Comparison of ENCODE assay signal across 25 cellular contexts in the genomic region with DNA sequence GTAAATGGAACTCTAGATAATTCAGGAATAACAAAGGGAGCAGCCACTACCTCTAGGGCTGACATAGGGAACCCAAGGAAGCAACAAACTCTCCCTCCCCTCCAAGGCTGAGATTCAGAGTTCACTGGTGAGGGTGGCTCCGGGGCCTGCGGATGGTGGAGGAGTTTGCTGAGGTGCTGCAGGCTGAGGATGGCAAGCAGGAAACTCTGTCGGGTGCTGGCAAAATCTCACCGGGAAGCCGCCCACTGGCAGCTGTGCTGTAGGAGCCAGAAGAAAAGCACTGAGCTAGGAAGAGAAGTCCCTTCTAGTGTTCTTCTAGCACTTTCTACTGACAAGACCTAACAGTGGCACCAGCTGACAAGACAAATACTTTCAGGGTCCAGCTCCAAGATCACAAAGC. TPM values are rescaled to one million over a fixed set of nuclear protein-coding genes. Genes with fewer than 3 reads are reported as not detected.
"Had no signal": no experiment of that assay in that cellular context is flagged by ENCODE, and none has a peak within 500 bp of the region (broad histone marks: within the 10 kb centered on the region; RNA-seq: fewer than 3 reads in every experiment).

No MANE protein-coding gene starts in this region.

- H3K27ac Mint-ChIP-seq: immature natural killer cell; mesothelial cell of epicardium; natural killer cell treated with Interleukin-12 subunit alpha and Interleukin-12 subunit beta and Interleukin-15 and Interleukin-18, amount 100 ng/mL, for 72 hours; neural progenitor cell; stimulated activated effector memory CD8-positive, alpha-beta T cell treated with anti-CD3 and anti-CD28 coated beads, Interleukin-12 subunit alpha, Interleukin-12 subunit beta, amount 100 ng/mL, for 72 hours; type B pancreatic cell had no signal

- H3K9me3 ChIP-seq: gastroesophageal sphincter, suprapubic skin, thyroid gland had no signal

- H3K9ac ChIP-seq: neural progenitor cell, parathyroid adenoma had no signal

- H3K36me3 ChIP-seq: esophagus muscularis mucosa, gastroesophageal sphincter, neural progenitor cell, suprapubic skin, thyroid gland had no signal

- H3K4me3 ChIP-seq: coronary artery, esophagus muscularis mucosa, gastroesophageal sphincter, neural progenitor cell, suprapubic skin, thyroid gland had no signal

- H2AFZ ChIP-seq: neural progenitor cell, parathyroid adenoma had no signal

- DNase-seq: effector memory CD4-positive, alpha-beta T cell; glutamatergic neuron; immature natural killer cell; kidney; small intestine; stimulated activated CD4-positive, alpha-beta T cell treated with anti-CD3 and anti-CD28 coated beads, Interleukin-4, amount 100 ng/mL, for 1 hour; stimulated activated CD8-positive, alpha-beta memory T cell treated with anti-CD3 and anti-CD28 coated beads, Interleukin-4, amount 100 ng/mL, for 48 hours; stimulated activated naive CD8-positive, alpha-beta T cell treated with anti-CD3 and anti-CD28 coated beads, Interleukin-15, Interleukin-2, amounts not matched to agents 100 U/mL and 50 U/mL, for 24 hours; thyroid gland had no signal

- H3K4me2 ChIP-seq: neural progenitor cell had no signal

- FAIRE-seq: endometrium, kidney, small intestine, urothelium cell line had no signal

- H3K36me3 Mint-ChIP-seq: immature natural killer cell; mesothelial cell of epicardium; natural killer cell treated with Interleukin-12 subunit alpha and Interleukin-12 subunit beta and Interleukin-15 and Interleukin-18, amount 100 ng/mL, for 72 hours; neural progenitor cell; type B pancreatic cell had no signal

- H3K27me3 ChIP-seq: esophagus muscularis mucosa, gastroesophageal sphincter, suprapubic skin, thyroid gland had no signal

- H3K79me2 ChIP-seq: parathyroid adenoma had no signal

- H3K9me3 Mint-ChIP-seq: immature natural killer cell; natural killer cell treated with Interleukin-12 subunit alpha and Interleukin-12 subunit beta and Interleukin-15 and Interleukin-18, amount 100 ng/mL, for 72 hours; stimulated activated effector memory CD8-positive, alpha-beta T cell treated with anti-CD3 and anti-CD28 coated beads, Interleukin-12 subunit alpha, Interleukin-12 subunit beta, amount 100 ng/mL, for 72 hours; type B pancreatic cell had no signal

- H3K4me3 Mint-ChIP-seq: immature natural killer cell; mesothelial cell of epicardium; natural killer cell treated with Interleukin-12 subunit alpha and Interleukin-12 subunit beta and Interleukin-15 and Interleukin-18, amount 100 ng/mL, for 72 hours; neural progenitor cell; stimulated activated effector memory CD8-positive, alpha-beta T cell treated with anti-CD3 and anti-CD28 coated beads, Interleukin-12 subunit alpha, Interleukin-12 subunit beta, amount 100 ng/mL, for 72 hours; type B pancreatic cell had no signal

- ATAC-seq: gastroesophageal sphincter; stimulated activated effector memory CD8-positive, alpha-beta T cell treated with anti-CD3 and anti-CD28 coated beads, Interleukin-12 subunit alpha, Interleukin-12 subunit beta, amount 100 ng/mL, for 72 hours; stimulated activated naive CD8-positive, alpha-beta T cell treated with anti-CD3 and anti-CD28 coated beads, Interleukin-15, Interleukin-2, amounts not matched to agents 100 U/mL and 50 U/mL, for 24 hours had no signal

- H3K27ac ChIP-seq: coronary artery, esophagus muscularis mucosa, gastroesophageal sphincter, neural progenitor cell, parathyroid adenoma, suprapubic skin, thyroid gland had no signal

RNA-seq across cellular contexts. Expression of a gene that starts 12.5 kb away (rescaled TPM):
- total RNA-seq: dermis microvascular lymphatic vessel endothelial cell; lung microvascular endothelial cell; myocyte; natural killer cell treated with Interleukin-12 subunit alpha and Interleukin-12 subunit beta and Interleukin-15 and Interleukin-18, amount 100 ng/mL, for 72 hours had no signal

RNA-seq across cellular contexts. Expression of a gene that starts 41.0 kb away (rescaled TPM):
- total RNA-seq: dermis microvascular lymphatic vessel endothelial cell; lung microvascular endothelial cell; natural killer cell treated with Interleukin-12 subunit alpha and Interleukin-12 subunit beta and Interleukin-15 and Interleukin-18, amount 100 ng/mL, for 72 hours; pulmonary artery endothelial cell had no signal
- polyA plus RNA-seq: immature natural killer cell had no signal
